Comparison of ENCODE assay signal across 10 cellular contexts in the genomic region with DNA sequence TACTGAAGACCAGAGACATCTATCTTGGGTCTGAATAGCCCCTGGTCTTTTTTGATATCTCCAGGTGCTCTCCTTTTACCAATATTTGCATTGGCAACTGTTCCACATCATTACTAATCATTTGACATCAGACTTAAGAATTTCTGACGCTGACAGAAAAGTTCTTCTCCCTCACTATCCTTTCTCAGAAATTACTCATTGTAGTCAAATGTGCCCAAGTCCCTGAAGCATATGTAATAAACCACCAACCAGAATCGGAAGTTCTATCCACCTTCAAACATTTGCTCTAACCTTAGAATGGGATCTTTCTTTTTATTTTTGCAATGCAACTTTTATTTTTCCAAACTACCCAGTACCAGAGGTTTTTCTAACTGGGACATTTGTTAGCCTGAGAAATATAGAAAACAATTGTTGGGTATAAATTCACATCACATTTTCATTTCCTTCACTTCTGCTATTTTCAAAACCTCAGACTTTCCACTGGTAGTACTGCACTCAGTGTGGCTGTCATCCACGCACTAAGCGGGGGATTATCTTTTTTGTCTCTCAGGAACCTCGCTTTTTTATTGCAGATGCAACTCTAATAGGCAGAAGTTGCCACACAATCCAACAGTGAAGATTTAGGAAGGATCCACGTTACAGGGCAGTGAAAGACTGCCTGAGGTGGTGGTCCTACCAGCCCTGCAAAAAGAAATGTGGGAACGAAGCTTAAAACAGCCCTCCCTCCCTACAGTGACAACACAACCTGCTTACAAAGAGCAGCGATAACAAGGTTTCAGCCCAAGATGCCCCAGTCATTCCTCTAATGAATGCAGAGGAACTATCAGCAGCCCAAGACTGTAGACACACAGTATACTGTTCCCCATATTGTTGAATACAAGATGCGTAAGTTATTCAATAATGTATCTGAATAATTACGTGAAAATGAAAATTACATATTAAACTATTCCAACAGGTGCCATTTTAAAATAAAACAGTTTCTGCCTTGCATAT.
A peak's percentile ranks its signal among the peaks of the same experiment; 100 is the strongest.
DNase-seq lines count a peak whose midpoint lies in the region; ATAC-seq and TF ChIP-seq lines count a peak whose summit lies in the region.
"Had no signal": no experiment of that assay in that cellular context is flagged by ENCODE, and none has a peak within 500 bp of the region (broad histone marks: within the 10 kb centered on the region; RNA-seq: fewer than 3 reads in every experiment).

No MANE protein-coding gene starts in this region.

- DNase-seq in esophagus muscularis mucosa (ENCODE audit: extremely low spot score) (no peak), tibial nerve (ENCODE audit: low spot score in 2 of 2) (no peak)
- no peak for DNase-seq in activated T-helper 2 cell treated with anti-CD3 and anti-CD28 coated beads, Interferon-gamma antibody, Interleukin-2, Interleukin-4, amounts not matched to agents 10 μg/mL and 5 μg/mL and 100 μg/mL, durations not matched to agents 14 hours and 24 hours and 36 hours (ENCODE audit: low spot score)
- DNase-seq: immature natural killer cell, NCI-H69 had no signal

- H3K9me3 ChIP-seq in esophagus muscularis mucosa (no peaks in the 10 kb centered on the region), tibial nerve (no peaks in the 10 kb centered on the region)

- H3K36me3 Mint-ChIP-seq in stimulated activated memory B cell treated with anti-CD40 and anti-IgM and Interleukin-4, amounts not matched to agents 10 μg/mL and 1 μg/mL and 100 μg/mL, for 72 hours: peaks cover 36% of the 10 kb centered on the region
- no peaks in the 10 kb centered on the region for H3K36me3 Mint-ChIP-seq in activated T-helper 2 cell treated with anti-CD3 and anti-CD28 coated beads, Interferon-gamma antibody, Interleukin-2, Interleukin-4, amounts not matched to agents 10 μg/mL and 5 μg/mL and 100 μg/mL, durations not matched to agents 14 hours and 24 hours and 36 hours (ENCODE audit: low read depth)
- H3K36me3 Mint-ChIP-seq: activated naive CD4-positive, alpha-beta T cell treated with anti-CD3 and anti-CD28 coated beads, Interleukin-2, amount 50 U/mL, for 24 hours; immature natural killer cell had no signal

- no peak for TF ChIP-seq POLR2A in esophagus muscularis mucosa (IDR thresholded peaks at IDR 0.05; ENCODE audit: low read depth)
- TF ChIP-seq POLR2A in tibial nerve (IDR thresholded peaks at IDR 0.05): no peak

- H3K27ac ChIP-seq in esophagus muscularis mucosa (replicated peaks in 1 of 4) (no peak overlapping the region), tibial nerve (no peak overlapping the region)

- peaks cover 77% of the 10 kb centered on the region for H3K4me1 Mint-ChIP-seq in stimulated activated memory B cell treated with anti-CD40 and anti-IgM and Interleukin-4, amounts not matched to agents 10 μg/mL and 1 μg/mL and 100 μg/mL, for 72 hours
- H3K4me1 Mint-ChIP-seq in activated T-helper 2 cell treated with anti-CD3 and anti-CD28 coated beads, Interferon-gamma antibody, Interleukin-2, Interleukin-4, amounts not matched to agents 10 μg/mL and 5 μg/mL and 100 μg/mL, durations not matched to agents 14 hours and 24 hours and 36 hours (ENCODE audit: low read depth): no peaks in the 10 kb centered on the region
- H3K4me1 Mint-ChIP-seq: immature natural killer cell had no signal

- H3K27ac Mint-ChIP-seq in stimulated activated memory B cell treated with anti-CD40 and anti-IgM and Interleukin-4, amounts not matched to agents 10 μg/mL and 1 μg/mL and 100 μg/mL, for 72 hours: peak overlapping the region; percentile 93
- no peak overlapping the region for H3K27ac Mint-ChIP-seq in activated T-helper 2 cell treated with anti-CD3 and anti-CD28 coated beads, Interferon-gamma antibody, Interleukin-2, Interleukin-4, amounts not matched to agents 10 μg/mL and 5 μg/mL and 100 μg/mL, durations not matched to agents 14 hours and 24 hours and 36 hours
- H3K27ac Mint-ChIP-seq: activated naive CD4-positive, alpha-beta T cell treated with anti-CD3 and anti-CD28 coated beads, Interleukin-2, amount 50 U/mL, for 24 hours; immature natural killer cell had no signal

- no peaks in the 10 kb centered on the region for H3K27me3 Mint-ChIP-seq in stimulated activated memory B cell treated with anti-CD40 and anti-IgM and Interleukin-4, amounts not matched to agents 10 μg/mL and 1 μg/mL and 100 μg/mL, for 72 hours
- peaks cover 3% of the 10 kb centered on the region for H3K27me3 Mint-ChIP-seq in activated T-helper 2 cell treated with anti-CD3 and anti-CD28 coated beads, Interferon-gamma antibody, Interleukin-2, Interleukin-4, amounts not matched to agents 10 μg/mL and 5 μg/mL and 100 μg/mL, durations not matched to agents 14 hours and 24 hours and 36 hours (ENCODE audit: low read depth)
- H3K27me3 Mint-ChIP-seq: activated naive CD4-positive, alpha-beta T cell treated with anti-CD3 and anti-CD28 coated beads, Interleukin-2, amount 50 U/mL, for 24 hours had no signal

- H3K4me3 Mint-ChIP-seq in stimulated activated memory B cell treated with anti-CD40 and anti-IgM and Interleukin-4, amounts not matched to agents 10 μg/mL and 1 μg/mL and 100 μg/mL, for 72 hours: peak overlapping the region; percentile 50
- H3K4me3 Mint-ChIP-seq in activated T-helper 2 cell treated with anti-CD3 and anti-CD28 coated beads, Interferon-gamma antibody, Interleukin-2, Interleukin-4, amounts not matched to agents 10 μg/mL and 5 μg/mL and 100 μg/mL, durations not matched to agents 14 hours and 24 hours and 36 hours (ENCODE audit: low read depth): no peak overlapping the region
- H3K4me3 Mint-ChIP-seq: activated naive CD4-positive, alpha-beta T cell treated with anti-CD3 and anti-CD28 coated beads, Interleukin-2, amount 50 U/mL, for 24 hours; immature natural killer cell had no signal

- ATAC-seq in GM19035 (IDR thresholded peaks at IDR 0.05; ENCODE audit: unreplicated experiment): peak; percentile 79
- peak; percentile 73 for ATAC-seq in HG02571 (IDR thresholded peaks at IDR 0.05; ENCODE audit: unreplicated experiment)
- ATAC-seq in HG03457 (IDR thresholded peaks at IDR 0.05; ENCODE audit: unreplicated experiment): peak; percentile 68
- ATAC-seq in stimulated activated memory B cell treated with anti-CD40 and anti-IgM and Interleukin-4, amounts not matched to agents 10 μg/mL and 1 μg/mL and 100 μg/mL, for 72 hours: peak; percentile 91

- no peaks in the 10 kb centered on the region for H3K9me3 Mint-ChIP-seq in stimulated activated memory B cell treated with anti-CD40 and anti-IgM and Interleukin-4, amounts not matched to agents 10 μg/mL and 1 μg/mL and 100 μg/mL, for 72 hours
- no peaks in the 10 kb centered on the region for H3K9me3 Mint-ChIP-seq in activated T-helper 2 cell treated with anti-CD3 and anti-CD28 coated beads, Interferon-gamma antibody, Interleukin-2, Interleukin-4, amounts not matched to agents 10 μg/mL and 5 μg/mL and 100 μg/mL, durations not matched to agents 14 hours and 24 hours and 36 hours
- H3K9me3 Mint-ChIP-seq: activated naive CD4-positive, alpha-beta T cell treated with anti-CD3 and anti-CD28 coated beads, Interleukin-2, amount 50 U/mL, for 24 hours had no signal

- H3K36me3 ChIP-seq in esophagus muscularis mucosa (no peaks in the 10 kb centered on the region), tibial nerve (no peaks in the 10 kb centered on the region)

- no peaks in the 10 kb centered on the region for H3K27me3 ChIP-seq in esophagus muscularis mucosa
- H3K27me3 ChIP-seq in tibial nerve: no peaks in the 10 kb centered on the region

- H3K4me1 ChIP-seq in esophagus muscularis mucosa: peaks cover 0 to 16% (median 6%) of the 10 kb centered on the region in 4 donors
- H3K4me1 ChIP-seq in tibial nerve: peaks cover 0 to 16% (median 2%) of the 10 kb centered on the region in 4 donors

- intact Hi-C loops in esophagus muscularis mucosa (cut with DNase I): no loop called here
- intact Hi-C loops in activated T-helper 2 cell treated with anti-CD3 and anti-CD28 coated beads, Interferon-gamma antibody, Interleukin-2, Interleukin-4, amounts not matched to agents 10 μg/mL and 5 μg/mL and 100 μg/mL, durations not matched to agents 14 hours and 24 hours and 36 hours (cut with micrococcal nuclease): no loop called here

- TF ChIP-seq EP300 in esophagus muscularis mucosa (IDR thresholded peaks at IDR 0.05): no peak
- no peak for TF ChIP-seq EP300 in tibial nerve (IDR thresholded peaks at IDR 0.05)

- H3K4me3 ChIP-seq in esophagus muscularis mucosa (no peak overlapping the region), tibial nerve (no peak overlapping the region)

- 83% methylated on average over 10 of the region's 10 CpGs for WGBS in esophagus muscularis mucosa
- WGBS in tibial nerve, 2 donors: 84% methylated on average over 10 of the region's 10 CpGs

- TF ChIP-seq CTCF in esophagus muscularis mucosa (IDR thresholded peaks at IDR 0.05) (no peak), tibial nerve (IDR thresholded peaks at IDR 0.05) (no peak)
